8 cellular contexts compared by ENCODE assay signal in genomic region chr2:95403204-95403721, GRCh38. TPM values are rescaled to one million over a fixed set of nuclear protein-coding genes. Genes with fewer than 3 reads are reported as not detected.
DNase-seq lines count a peak whose midpoint lies in the region; ATAC-seq and TF ChIP-seq lines count a peak whose summit lies in the region.
"Not testable (repeated sequence)": the region's sequence is repeated elsewhere in the genome, so short reads cannot be mapped to it uniquely, and the experiment has no call there.

No MANE protein-coding gene starts in this region.

- not testable (repeated sequence) for H3K4me1 ChIP-seq in iPS-20b (ENCODE audit: insufficient read depth, low read length); prostate gland (replicated peaks)

- not testable (repeated sequence) for H3K27me3 ChIP-seq in AG04450 (ENCODE audit: control insufficient read depth, insufficient read depth, low read length); iPS-20b (ENCODE audit: insufficient read depth, low read length); prostate gland (replicated peaks; ENCODE audit: insufficient read depth)

- H3K4me3 ChIP-seq in AG04450 (ENCODE audit: low read depth, low read length) (peak overlapping the region; percentile 97), iPS-20b (ENCODE audit: low read length) (peak overlapping the region; percentile 79), prostate gland (peak overlapping the region; percentile 62 to 69)

- peak; percentile 51 for TF ChIP-seq CTCF in AG04450 (IDR thresholded peaks at IDR 0.05; ENCODE audit: low read depth, low read length)
- TF ChIP-seq CTCF in chondrocyte (IDR thresholded peaks at IDR 0.05): peak; percentile 76
- TF ChIP-seq CTCF in prostate gland (IDR thresholded peaks at IDR 0.05): peak in 3 of 4 experiments; percentile 21 to 27 (median 23)

- not testable (repeated sequence) for H3K9me3 ChIP-seq in AG04450 (ENCODE audit: control insufficient read depth, insufficient read depth, low read length); iPS-20b (ENCODE audit: insufficient read depth, low read depth, low read length); prostate gland

- not testable (repeated sequence) for H3K9me3 Mint-ChIP-seq in chondrocyte (ENCODE audit: low read depth)

- ATAC-seq in GM18517 (IDR thresholded peaks at IDR 0.05; ENCODE audit: unreplicated experiment) (peak; percentile 40), HG03066 (IDR thresholded peaks at IDR 0.05; ENCODE audit: low read depth, unreplicated experiment) (peak; percentile 24)

- CTCF ChIA-PET in AG04450 (lab: Charles Lee): interaction anchor here (1.0 to 4.1 kb wide), 8 partner anchors 9 to 326 kb away, joined by 3 to 45 read pairs (median 5); no protein-coding TSS in a partner anchor

- peak overlapping the region; percentile 65 for H3K27ac ChIP-seq in AG04450 (ENCODE audit: low read depth, low read length)
- not testable (repeated sequence) for H3K27ac ChIP-seq in iPS-20b (ENCODE audit: low read length)
- H3K27ac ChIP-seq in prostate gland: peak overlapping the region in 1 of 2 donors; percentile 68

- not testable (repeated sequence) for H3K27me3 Mint-ChIP-seq in chondrocyte (ENCODE audit: low read depth)

- not testable (repeated sequence) for TF ChIP-seq POLR2A in prostate gland (IDR thresholded peaks at IDR 0.05)

- POLR2A ChIA-PET in AG04450 (lab: Yijun Ruan, JAX): not testable (repeated sequence)

- H3K4me1 Mint-ChIP-seq in chondrocyte (ENCODE audit: low read depth): peaks cover 25% of the 10 kb centered on the region

- peak overlapping the region; percentile 98 for H3K27ac Mint-ChIP-seq in chondrocyte (ENCODE audit: unreplicated experiment)

- peak overlapping the region; percentile 98 for H3K4me3 Mint-ChIP-seq in chondrocyte (ENCODE audit: unreplicated experiment)

- H3K9ac ChIP-seq in iPS-20b (ENCODE audit: low read depth, low read length): peak overlapping the region; percentile 89; the same call in 1 of the 2 replicates

- 6% methylated on average over 5 of the region's 5 CpGs for WGBS in prostate gland

- not testable (repeated sequence) for H3K36me3 Mint-ChIP-seq in chondrocyte (ENCODE audit: low read depth)

- DNase-seq in AG04450 (ENCODE audit: low read depth, low spot score); chondrocyte (ENCODE audit: low spot score); prostate gland (ENCODE audit: low spot score): not testable (repeated sequence)
- peak; percentile 18 for DNase-seq in NCI-H345 treated with DMSO at 0.1 percent for 48 hours (lab: John Stamatoyannopoulos, UW; ENCODE audit: unreplicated experiment)
- DNase-seq in activated CD4-positive, alpha-beta T cell treated with anti-CD3 and anti-CD28 coated beads for 4 hours: peak; percentile 11 to 14

- intact Hi-C loops in prostate gland (cut with DNase I): loop anchor here (5.0 kb wide), 1 partner anchor 56 kb away; no protein-coding TSS in a partner anchor

- H3K36me3 ChIP-seq in iPS-20b (ENCODE audit: insufficient read depth, low read depth, low read length): peaks cover 14% of the 10 kb centered on the region; the same call in 1 of the 2 replicates
- not testable (repeated sequence) for H3K36me3 ChIP-seq in prostate gland

RNA-seq across cellular contexts. Expression of gene FAHD2A, which starts 0.8 kb away (rescaled TPM):
- 24.9 and 30.9 TPM in 2 replicates for polyA plus RNA-seq in AG04450 (2011; rRNA removed)
- 25.2 and 30.9 TPM in 2 replicates for polyA minus RNA-seq in AG04450 (2011; rRNA and poly(A)+ RNA removed)
- 23.9 to 30.4 TPM (median 27.4 TPM) in 3 replicates for total RNA-seq in chondrocyte
- total RNA-seq in prostate gland: 10 to 100 TPM; 15.3 to 27.9 TPM

Comparison
In these comparisons a context has a peak if more than half of its experiments do, and no peak if none do; other contexts are left out.
1. CTCF ChIP-seq: peak in every context shown above with its lines; median percentile 76 in chondrocyte; 51 in AG04450; 23 in prostate gland.